21 cellular contexts compared by ENCODE assay signal in the genomic region with DNA sequence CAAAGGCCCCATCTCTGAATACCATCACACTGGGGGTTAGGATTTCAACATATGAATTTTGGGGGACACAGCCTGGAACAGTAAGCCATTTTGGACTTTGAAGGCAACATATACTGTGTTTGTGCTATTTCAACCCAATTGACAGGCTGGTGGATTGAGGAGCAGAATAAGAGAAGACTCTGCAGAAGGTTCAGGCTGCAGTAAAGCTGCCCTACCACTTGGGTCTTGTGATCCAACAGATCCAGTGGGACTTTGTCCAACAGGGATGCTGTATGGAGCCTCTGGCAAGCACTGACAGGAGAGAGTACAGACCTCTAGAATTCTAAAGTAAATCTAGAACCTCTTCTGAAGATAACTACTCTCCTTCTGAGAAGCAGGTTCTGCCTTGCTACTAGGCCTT. TPM values are rescaled to one million over a fixed set of nuclear protein-coding genes. Genes with fewer than 3 reads are reported as not detected.
"Had no signal": no experiment of that assay in that cellular context is flagged by ENCODE, and none has a peak within 500 bp of the region (broad histone marks: within the 10 kb centered on the region; RNA-seq: fewer than 3 reads in every experiment).

No MANE protein-coding gene starts in this region.

- H3K27me3 Mint-ChIP-seq: brain had no signal

- H3K9me3 Mint-ChIP-seq: activated naive CD8-positive, alpha-beta T cell treated with anti-CD3 and anti-CD28 coated beads for 36 hours; activated T-cell treated with anti-CD3 and anti-CD28 coated beads, Interleukin-2, amount 50 U/mL, for 72 hours; stimulated activated naive CD8-positive, alpha-beta T cell treated with anti-CD3 and anti-CD28 coated beads, Interleukin-15, Interleukin-2, amounts not matched to agents 100 ng/mL and 50 ng/mL, for 24 hours; type B pancreatic cell; WTC11 had no signal

- ATAC-seq: activated CD8-positive, alpha-beta T cell treated with anti-CD3 and anti-CD28 coated beads, Interleukin-2, amount 10 ng/mL, durations not matched to agents 7 days and 5 days; activated T-cell treated with anti-CD3 and anti-CD28 coated beads, Interleukin-2, amount 50 U/mL, for 72 hours; left ventricle myocardium superior; psoas muscle; sciatic nerve; WTC11 had no signal

- H3K36me3 Mint-ChIP-seq: activated naive CD8-positive, alpha-beta T cell treated with anti-CD3 and anti-CD28 coated beads for 36 hours; brain; type B pancreatic cell; WTC11 had no signal

- DNase-seq: activated CD4-positive, alpha-beta T cell treated with anti-CD3 and anti-CD28 coated beads for 48 hours; activated CD8-positive, alpha-beta memory T cell treated with anti-CD3 and anti-CD28 coated beads, Interleukin-2, amount 50 U/mL, for 48 hours; activated CD8-positive, alpha-beta T cell treated with anti-CD3 and anti-CD28 coated beads, Interleukin-2, amount 10 ng/mL, durations not matched to agents 7 days and 5 days; activated naive CD8-positive, alpha-beta T cell treated with anti-CD3 and anti-CD28 coated beads for 36 hours; activated T-cell treated with anti-CD3 and anti-CD28 coated beads, Interleukin-2, amount 50 U/mL, for 72 hours; cortex of kidney; effector CD4-positive, alpha-beta T cell; esophagus squamous epithelium; foreskin melanocyte; kidney glomerular epithelial cell; left ventricle myocardium superior; mesenchymal stem cell; nephron progenitor cell; psoas muscle; T-helper 2 cell had no signal

- H3K27ac Mint-ChIP-seq: activated CD8-positive, alpha-beta T cell treated with anti-CD3 and anti-CD28 coated beads, Interleukin-2, amount 10 ng/mL, durations not matched to agents 7 days and 5 days; activated naive CD8-positive, alpha-beta T cell treated with anti-CD3 and anti-CD28 coated beads for 36 hours; activated T-cell treated with anti-CD3 and anti-CD28 coated beads, Interleukin-2, amount 50 U/mL, for 72 hours; nephron progenitor cell; stimulated activated naive CD8-positive, alpha-beta T cell treated with anti-CD3 and anti-CD28 coated beads, Interleukin-15, Interleukin-2, amounts not matched to agents 100 ng/mL and 50 ng/mL, for 24 hours; type B pancreatic cell; WTC11 had no signal

- H3K4me3 Mint-ChIP-seq: activated CD8-positive, alpha-beta T cell treated with anti-CD3 and anti-CD28 coated beads, Interleukin-2, amount 10 ng/mL, durations not matched to agents 7 days and 5 days; activated naive CD8-positive, alpha-beta T cell treated with anti-CD3 and anti-CD28 coated beads for 36 hours; brain; nephron progenitor cell; type B pancreatic cell had no signal

RNA-seq across cellular contexts. Expression of a gene that starts 1.1 kb away (rescaled TPM):
- total RNA-seq: activated naive CD8-positive, alpha-beta T cell treated with anti-CD3 and anti-CD28 coated beads for 36 hours; endothelial cell of umbilical vein; left ventricle myocardium superior; psoas muscle; sciatic nerve had no signal
